ENCODE assay signal across 18 cellular contexts in genomic region chr2:20366672-20367116, GRCh38. TPM values are rescaled to one million over a fixed set of nuclear protein-coding genes. Genes with fewer than 3 reads are reported as not detected.
DNase-seq lines count a peak whose midpoint lies in the region; ATAC-seq and TF ChIP-seq lines count a peak whose summit lies in the region.
"Had no signal": no experiment of that assay in that cellular context is flagged by ENCODE, and none has a peak within 500 bp of the region (broad histone marks: within the 10 kb centered on the region; RNA-seq: fewer than 3 reads in every experiment).

No MANE protein-coding gene starts in this region.

- CTCF ChIA-PET in activated CD4-positive, alpha-beta memory T cell treated with anti-CD3 and anti-CD28 coated beads, Interleukin-2, amount 10 ng/mL, durations not matched to agents 7 days and 5 days (lab: Charles Lee) = interaction anchor here (0.8 to 2.4 kb wide), 4 partner anchors 13 to 57 kb away, joined by 3 to 9 read pairs (median 4); no protein-coding TSS in a partner anchor

- H3K9me3 Mint-ChIP-seq in natural killer cell treated with Interleukin-12 subunit alpha and Interleukin-12 subunit beta and Interleukin-15 and Interleukin-18, amount 100 ng/mL, for 72 hours = no peaks in the 10 kb centered on the region
- H3K9me3 Mint-ChIP-seq in natural killer cell = no peaks in the 10 kb centered on the region
- peaks cover 32% of the 10 kb centered on the region for H3K9me3 Mint-ChIP-seq in activated CD4-positive, alpha-beta memory T cell treated with anti-CD3 and anti-CD28 coated beads, Interleukin-2, amount 10 ng/mL, durations not matched to agents 7 days and 5 days
- H3K9me3 Mint-ChIP-seq in type B pancreatic cell = no peaks in the 10 kb centered on the region
- peaks cover 11% of the 10 kb centered on the region for H3K9me3 Mint-ChIP-seq in stimulated activated memory B cell treated with anti-CD40 and anti-IgM and Interleukin-4, amounts not matched to agents 10 μg/mL and 1 μg/mL and 100 μg/mL, for 72 hours

- DNase-seq in natural killer cell treated with Interleukin-12 subunit alpha and Interleukin-12 subunit beta and Interleukin-15 and Interleukin-18, amount 100 ng/mL, for 72 hours (ENCODE audit: low spot score) = no peak
- no peak for DNase-seq in natural killer cell
- DNase-seq in activated CD4-positive, alpha-beta memory T cell treated with anti-CD3 and anti-CD28 coated beads, Interleukin-2, amount 10 ng/mL, durations not matched to agents 7 days and 5 days = peak; percentile 22
- DNase-seq in fibroblast of villous mesenchyme (ENCODE audit: low read depth) = peak; percentile 47
- DNase-seq in type B pancreatic cell (ENCODE audit: extremely low spot score, unreplicated experiment) = no peak
- DNase-seq in NCI-H345 treated with DMSO at 0.1 percent for 48 hours (lab: John Stamatoyannopoulos, UW; ENCODE audit: unreplicated experiment) = no peak
- DNase-seq: activated effector memory CD4-positive, alpha-beta T cell treated with Interleukin-2 at 50 U/mL for 16 hours; amygdala; central memory CD4-positive, alpha-beta T cell; DND-41; heart left ventricle; left ventricle myocardium superior; SK-N-SH; stimulated activated CD4-positive, alpha-beta T cell treated with anti-CD3 and anti-CD28 coated beads, Interleukin-12 subunit alpha, Interleukin-12 subunit beta, amount 100 ng/mL, for 4 hours; T1000 had no signal

- POLR2A ChIA-PET in activated CD4-positive, alpha-beta memory T cell treated with anti-CD3 and anti-CD28 coated beads, Interleukin-2, amount 10 ng/mL, durations not matched to agents 7 days and 5 days (lab: Charles Lee) = interaction anchor here (0.8 to 4.8 kb wide), 4 partner anchors 14 to 80 kb away, joined by 3 to 52 read pairs (median 10); partner anchors contain the start of gene RHOB

- peaks cover 13 to 14% of the 10 kb centered on the region in 2 donors for H3K27me3 Mint-ChIP-seq in natural killer cell treated with Interleukin-12 subunit alpha and Interleukin-12 subunit beta and Interleukin-15 and Interleukin-18, amount 100 ng/mL, for 72 hours
- H3K27me3 Mint-ChIP-seq in natural killer cell (ENCODE audit: low read depth in 2 of 2) = peaks cover 15 to 19% of the 10 kb centered on the region in 2 donors
- peaks cover 8% of the 10 kb centered on the region for H3K27me3 Mint-ChIP-seq in activated CD4-positive, alpha-beta memory T cell treated with anti-CD3 and anti-CD28 coated beads, Interleukin-2, amount 10 ng/mL, durations not matched to agents 7 days and 5 days
- no peaks in the 10 kb centered on the region for H3K27me3 Mint-ChIP-seq in type B pancreatic cell
- peaks cover 31% of the 10 kb centered on the region for H3K27me3 Mint-ChIP-seq in stimulated activated memory B cell treated with anti-CD40 and anti-IgM and Interleukin-4, amounts not matched to agents 10 μg/mL and 1 μg/mL and 100 μg/mL, for 72 hours

- peaks cover 8% of the 10 kb centered on the region for H3K36me3 Mint-ChIP-seq in natural killer cell treated with Interleukin-12 subunit alpha and Interleukin-12 subunit beta and Interleukin-15 and Interleukin-18, amount 100 ng/mL, for 72 hours
- no peaks in the 10 kb centered on the region for H3K36me3 Mint-ChIP-seq in natural killer cell
- peaks cover 43% of the 10 kb centered on the region for H3K36me3 Mint-ChIP-seq in activated CD4-positive, alpha-beta memory T cell treated with anti-CD3 and anti-CD28 coated beads, Interleukin-2, amount 10 ng/mL, durations not matched to agents 7 days and 5 days (ENCODE audit: low read depth)
- no peaks in the 10 kb centered on the region for H3K36me3 Mint-ChIP-seq in type B pancreatic cell
- peaks cover 5% of the 10 kb centered on the region for H3K36me3 Mint-ChIP-seq in stimulated activated memory B cell treated with anti-CD40 and anti-IgM and Interleukin-4, amounts not matched to agents 10 μg/mL and 1 μg/mL and 100 μg/mL, for 72 hours

- H3K4me3 Mint-ChIP-seq in natural killer cell treated with Interleukin-12 subunit alpha and Interleukin-12 subunit beta and Interleukin-15 and Interleukin-18, amount 100 ng/mL, for 72 hours = peak overlapping the region; percentile 60
- no peak overlapping the region for H3K4me3 Mint-ChIP-seq in natural killer cell
- no peak overlapping the region for H3K4me3 Mint-ChIP-seq in activated CD4-positive, alpha-beta memory T cell treated with anti-CD3 and anti-CD28 coated beads, Interleukin-2, amount 10 ng/mL, durations not matched to agents 7 days and 5 days
- peak overlapping the region; percentile 25 for H3K4me3 Mint-ChIP-seq in type B pancreatic cell
- no peak overlapping the region for H3K4me3 Mint-ChIP-seq in stimulated activated memory B cell treated with anti-CD40 and anti-IgM and Interleukin-4, amounts not matched to agents 10 μg/mL and 1 μg/mL and 100 μg/mL, for 72 hours

- H3K4me1 Mint-ChIP-seq in natural killer cell treated with Interleukin-12 subunit alpha and Interleukin-12 subunit beta and Interleukin-15 and Interleukin-18, amount 100 ng/mL, for 72 hours (ENCODE audit: low read depth in 2 of 2) = peaks cover 16 to 38% of the 10 kb centered on the region in 2 donors
- no peaks in the 10 kb centered on the region for H3K4me1 Mint-ChIP-seq in natural killer cell
- peaks cover 36% of the 10 kb centered on the region for H3K4me1 Mint-ChIP-seq in activated CD4-positive, alpha-beta memory T cell treated with anti-CD3 and anti-CD28 coated beads, Interleukin-2, amount 10 ng/mL, durations not matched to agents 7 days and 5 days
- H3K4me1 Mint-ChIP-seq in type B pancreatic cell (ENCODE audit: unreplicated experiment) = peaks cover 7% of the 10 kb centered on the region
- H3K4me1 Mint-ChIP-seq in stimulated activated memory B cell treated with anti-CD40 and anti-IgM and Interleukin-4, amounts not matched to agents 10 μg/mL and 1 μg/mL and 100 μg/mL, for 72 hours = peaks cover 14% of the 10 kb centered on the region

- peak; percentile 66 to 86 for ATAC-seq in natural killer cell treated with Interleukin-12 subunit alpha and Interleukin-12 subunit beta and Interleukin-15 and Interleukin-18, amount 100 ng/mL, for 72 hours
- no peak for ATAC-seq in natural killer cell
- no peak for ATAC-seq in stimulated activated memory B cell treated with anti-CD40 and anti-IgM and Interleukin-4, amounts not matched to agents 10 μg/mL and 1 μg/mL and 100 μg/mL, for 72 hours
- ATAC-seq: heart left ventricle, left ventricle myocardium superior, Panc1 had no signal

- TF ChIP-seq CTCF in natural killer cell (IDR thresholded peaks at IDR 0.05) (no peak), fibroblast of villous mesenchyme (IDR thresholded peaks at IDR 0.05; ENCODE audit: insufficient read depth, low read depth, low read length) (no peak), type B pancreatic cell (conservative IDR thresholded peaks at IDR 0.05) (no peak)

- intact Hi-C loops in natural killer cell (cut with micrococcal nuclease) = no loop called here

- no peak overlapping the region for H3K4me3 ChIP-seq in fibroblast of villous mesenchyme (ENCODE audit: low read depth, low read length)
- H3K4me3 ChIP-seq: heart left ventricle, tibial nerve had no signal

- peak overlapping the region; percentile 73 to 90 for H3K27ac Mint-ChIP-seq in natural killer cell treated with Interleukin-12 subunit alpha and Interleukin-12 subunit beta and Interleukin-15 and Interleukin-18, amount 100 ng/mL, for 72 hours
- H3K27ac Mint-ChIP-seq in natural killer cell (no peak overlapping the region), type B pancreatic cell (peak overlapping the region; percentile 94)
- peak overlapping the region; percentile 85 for H3K27ac Mint-ChIP-seq in activated CD4-positive, alpha-beta memory T cell treated with anti-CD3 and anti-CD28 coated beads, Interleukin-2, amount 10 ng/mL, durations not matched to agents 7 days and 5 days
- H3K27ac Mint-ChIP-seq in stimulated activated memory B cell treated with anti-CD40 and anti-IgM and Interleukin-4, amounts not matched to agents 10 μg/mL and 1 μg/mL and 100 μg/mL, for 72 hours = no peak overlapping the region

RNA-seq across cellular contexts. Expression of gene PUM2, which starts 16.1 kb away (rescaled TPM):
- total RNA-seq in natural killer cell treated with Interleukin-12 subunit alpha and Interleukin-12 subunit beta and Interleukin-15 and Interleukin-18, amount 100 ng/mL, for 72 hours = 100 to 1,000 TPM; 107 to 144 TPM
- 100 to 1,000 TPM; 115 to 157 (median 130) TPM for total RNA-seq in natural killer cell
- total RNA-seq in activated CD4-positive, alpha-beta memory T cell treated with anti-CD3 and anti-CD28 coated beads, Interleukin-2, amount 10 ng/mL, durations not matched to agents 7 days and 5 days = 100 to 1,000 TPM; 141 to 147 TPM
- 33.5 and 56.1 TPM in 2 replicates for total RNA-seq in fibroblast of villous mesenchyme
- total RNA-seq in type B pancreatic cell (ENCODE audit: low replicate concordance) = 98.5 and 112 TPM in 2 replicates

Comparison
In these comparisons a context has a peak if more than half of its experiments do, and no peak if none do; other contexts are left out.
1. ATAC-seq: peak in natural killer cell treated with Interleukin-12 subunit alpha and Interleukin-12 subunit beta and Interleukin-15 and Interleukin-18, amount 100 ng/mL, for 72 hours (2 of 2); none in natural killer cell (0 of 3) and stimulated activated memory B cell treated with anti-CD40 and anti-IgM and Interleukin-4, amounts not matched to agents 10 μg/mL and 1 μg/mL and 100 μg/mL, for 72 hours (single experiment).
2. H3K27ac Mint-ChIP-seq: peak in natural killer cell treated with Interleukin-12 subunit alpha and Interleukin-12 subunit beta and Interleukin-15 and Interleukin-18, amount 100 ng/mL, for 72 hours (2 of 2), activated CD4-positive, alpha-beta memory T cell treated with anti-CD3 and anti-CD28 coated beads, Interleukin-2, amount 10 ng/mL, durations not matched to agents 7 days and 5 days (single experiment) and type B pancreatic cell (single experiment); none in natural killer cell (0 of 2) and stimulated activated memory B cell treated with anti-CD40 and anti-IgM and Interleukin-4, amounts not matched to agents 10 μg/mL and 1 μg/mL and 100 μg/mL, for 72 hours (single experiment).
3. H3K4me3 Mint-ChIP-seq: peak in natural killer cell treated with Interleukin-12 subunit alpha and Interleukin-12 subunit beta and Interleukin-15 and Interleukin-18, amount 100 ng/mL, for 72 hours (single experiment) and type B pancreatic cell (single experiment); none in natural killer cell (single experiment), activated CD4-positive, alpha-beta memory T cell treated with anti-CD3 and anti-CD28 coated beads, Interleukin-2, amount 10 ng/mL, durations not matched to agents 7 days and 5 days (single experiment) and stimulated activated memory B cell treated with anti-CD40 and anti-IgM and Interleukin-4, amounts not matched to agents 10 μg/mL and 1 μg/mL and 100 μg/mL, for 72 hours (single experiment).
4. DNase-seq: peak in activated CD4-positive, alpha-beta memory T cell treated with anti-CD3 and anti-CD28 coated beads, Interleukin-2, amount 10 ng/mL, durations not matched to agents 7 days and 5 days (single experiment) and fibroblast of villous mesenchyme (single experiment); none in natural killer cell treated with Interleukin-12 subunit alpha and Interleukin-12 subunit beta and Interleukin-15 and Interleukin-18, amount 100 ng/mL, for 72 hours (single experiment), natural killer cell (single experiment), type B pancreatic cell (single experiment) and NCI-H345 treated with DMSO at 0.1 percent for 48 hours (single experiment).